10 cellular contexts compared by ENCODE assay signal in the genomic region with DNA sequence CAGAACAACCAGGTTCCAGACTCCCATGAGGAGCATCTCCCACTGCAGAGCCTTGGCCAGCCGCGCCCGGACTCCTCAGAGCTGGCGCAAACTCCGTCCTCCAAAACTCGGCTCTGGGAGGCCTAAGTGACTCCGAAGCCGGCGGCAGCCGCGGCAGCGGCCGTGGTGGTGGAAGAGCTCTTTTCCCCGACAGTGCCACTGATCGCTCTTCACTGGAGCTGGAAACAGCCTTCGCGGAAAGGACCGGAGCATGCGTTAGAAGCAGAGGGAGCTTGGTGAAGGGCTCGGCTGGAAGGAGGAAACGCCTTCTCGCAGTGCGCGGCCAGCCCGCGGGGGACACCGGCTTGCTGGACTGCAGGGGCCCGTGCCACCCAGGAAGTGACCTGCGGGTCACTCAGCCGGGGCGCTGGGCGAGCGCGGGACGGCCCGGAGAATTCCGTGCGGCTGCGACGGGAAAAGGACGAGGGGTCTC. TPM values are rescaled to one million over a fixed set of nuclear protein-coding genes. Genes with fewer than 3 reads are reported as not detected.
DNase-seq lines count a peak whose midpoint lies in the region; TF ChIP-seq lines count a peak whose summit lies in the region.
"Had no signal": no experiment of that assay in that cellular context is flagged by ENCODE, and none has a peak within 500 bp of the region (broad histone marks: within the 10 kb centered on the region; RNA-seq: fewer than 3 reads in every experiment).

No MANE protein-coding gene starts in this region.

- no peaks in the 10 kb centered on the region for H3K4me1 ChIP-seq in iPS-15b (ENCODE audit: control insufficient read depth, insufficient read depth, low read length)
- H3K4me1 ChIP-seq in sigmoid colon = peaks cover 0 to 31% (median 27%) of the 10 kb centered on the region in 4 donors

- no peak for TF ChIP-seq CTCF in sigmoid colon (IDR thresholded peaks at IDR 0.05)

- TF ChIP-seq POLR2A in sigmoid colon (IDR thresholded peaks at IDR 0.05) = no peak

- WGBS in sigmoid colon, 2 donors = 2 to 6% methylated on average over 41 of the region's 41 CpGs

- intact Hi-C loops in sigmoid colon (cut with DNase I) = loop anchor here (5.0 to 10.0 kb wide), 4 partner anchors 37 to 1200 kb away; a partner anchor contains a TSS

- peak overlapping the region in 2 of 4 donors; percentile 2 to 51 for H3K27ac ChIP-seq in sigmoid colon

- H3K4me3 ChIP-seq in iPS-15b (ENCODE audit: low read depth, low read length) (peak overlapping the region; percentile 30), sigmoid colon (peak overlapping the region; percentile 20 to 45 (median 35))

- no peak for TF ChIP-seq EP300 in sigmoid colon (IDR thresholded peaks at IDR 0.05)

- H3K36me3 ChIP-seq in iPS-15b (ENCODE audit: control insufficient read depth, insufficient read depth, low read length) (no peaks in the 10 kb centered on the region), sigmoid colon (no peaks in the 10 kb centered on the region)

- H3K27me3 ChIP-seq in iPS-15b (ENCODE audit: control insufficient read depth, insufficient read depth, low read length) (peaks cover 98% of the 10 kb centered on the region), sigmoid colon (peaks cover 17 to 77% (median 19%) of the 10 kb centered on the region in 3 donors)

- H3K9me3 ChIP-seq in iPS-15b (ENCODE audit: control insufficient read depth, insufficient read depth, low read length) = no peaks in the 10 kb centered on the region
- no peaks in the 10 kb centered on the region for H3K9me3 ChIP-seq in sigmoid colon

- DNase-seq in ELR (ENCODE audit: low read depth) = peak; percentile 44
- DNase-seq in NCI-H526 treated with DMSO at 0.1 percent for 48 hours (lab: John Stamatoyannopoulos, UW) = peak; percentile 32
- no peak for DNase-seq in sigmoid colon
- DNase-seq in AG08396 (ENCODE audit: low spot score) = no peak
- DNase-seq in NOMO-1 (lab: John Stamatoyannopoulos, UW; ENCODE audit: unreplicated experiment in 2 of 2) = no peak
- DNase-seq in CD1c-positive myeloid dendritic cell (ENCODE audit: extremely low spot score) = no peak
- DNase-seq: NCI-H1436; stimulated activated CD4-positive, alpha-beta T cell treated with anti-CD3 and anti-CD28 coated beads, Interleukin-12 subunit alpha, Interleukin-12 subunit beta, amount 100 ng/mL, for 4 hours had no signal

- no peak overlapping the region for H3K9ac ChIP-seq in iPS-15b (ENCODE audit: low read depth, low read length)

RNA-seq across cellular contexts. Expression of a gene that starts 5.0 kb away (rescaled TPM):
- 10 to 100 TPM in 3 of 4 donors, 1 to 10 TPM in 1; 9.4 to 35.3 (median 21.8) TPM for total RNA-seq in sigmoid colon
- polyA plus RNA-seq in sigmoid colon = 10 to 100 TPM; 10.7 to 21.6 (median 17.1) TPM
- total RNA-seq: dermis microvascular lymphatic vessel endothelial cell had no signal

RNA-seq across cellular contexts. Expression of a gene that starts 19.9 kb away (rescaled TPM):
- total RNA-seq in sigmoid colon = 10 to 100 TPM; 18.7 to 25.0 (median 22.1) TPM
- 1 to 10 TPM; 3.0 to 6.0 (median 4.8) TPM for polyA plus RNA-seq in sigmoid colon

RNA-seq across cellular contexts. Expression of a gene that starts 30.8 kb away (rescaled TPM):
- 10 to 100 TPM; 55.1 to 64.0 (median 59.5) TPM for total RNA-seq in sigmoid colon
- polyA plus RNA-seq in sigmoid colon = 10 to 100 TPM; 22.2 to 25.0 (median 22.8) TPM

RNA-seq across cellular contexts. Expression of a gene that starts 37.7 kb away (rescaled TPM):
- total RNA-seq in sigmoid colon = not detected
- 1 to 10 TPM in 2 of 3 donors, under 1 TPM in 1; 0.32 to 1.4 (median 1.2) TPM for polyA plus RNA-seq in sigmoid colon
- total RNA-seq: dermis microvascular lymphatic vessel endothelial cell had no signal

RNA-seq across cellular contexts. Expression of a gene that starts 39.5 kb away (rescaled TPM):
- 10 to 100 TPM; 13.0 to 35.7 (median 18.2) TPM for total RNA-seq in sigmoid colon
- polyA plus RNA-seq in sigmoid colon = 10 to 100 TPM; 21.4 to 22.4 (median 21.6) TPM

Comparison
In these comparisons a context has a peak if more than half of its experiments do, and no peak if none do; other contexts are left out.
1. DNase-seq: peak in ELR (single experiment) and NCI-H526 treated with DMSO at 0.1 percent for 48 hours (single experiment); none in sigmoid colon (single experiment), AG08396 (single experiment), NOMO-1 (0 of 2) and CD1c-positive myeloid dendritic cell (single experiment).